ENCODE assay signal across 12 cellular contexts in genomic region chr12:109709401-109710278, GRCh38.
"Had no signal": no experiment of that assay in that cellular context is flagged by ENCODE, and none has a peak within 500 bp of the region (broad histone marks: within the 10 kb centered on the region; RNA-seq: fewer than 3 reads in every experiment).

No MANE protein-coding gene starts in this region.

- H3K27me3 ChIP-seq: transverse colon had no signal

- H3K9me3 ChIP-seq: esophagus squamous epithelium, heart left ventricle, left lung, transverse colon had no signal

- H3K36me3 ChIP-seq: esophagus squamous epithelium, heart left ventricle, left lung, transverse colon had no signal

- ATAC-seq: heart left ventricle; left lung; stimulated activated effector memory CD8-positive, alpha-beta T cell treated with anti-CD3 and anti-CD28 coated beads, Interleukin-12 subunit alpha, Interleukin-12 subunit beta, amount 100 ng/mL, for 72 hours had no signal

- H3K27ac ChIP-seq: esophagus squamous epithelium, heart left ventricle, left lung, skin epidermis, transverse colon had no signal

- FAIRE-seq: colon had no signal

- H3K4me3 ChIP-seq: esophagus squamous epithelium, heart left ventricle, left lung, skin epidermis, transverse colon had no signal

- DNase-seq: activated CD4-positive, alpha-beta memory T cell treated with anti-CD3 and anti-CD28 coated beads, Interleukin-2, amount 10 ng/mL, durations not matched to agents 7 days and 5 days; activated CD8-positive, alpha-beta memory T cell treated with anti-CD3 and anti-CD28 coated beads, Interleukin-2, amount 50 U/mL, for 48 hours; aorta; esophagus squamous epithelium; heart left ventricle; left lung; nephron progenitor cell; SW 1271; transverse colon had no signal
